23 cellular contexts compared by ENCODE assay signal in genomic region chr12:118571730-118572129, GRCh38.
DNase-seq lines count a peak whose midpoint lies in the region; ATAC-seq and TF ChIP-seq lines count a peak whose summit lies in the region.
"Had no signal": no experiment of that assay in that cellular context is flagged by ENCODE, and none has a peak within 500 bp of the region (broad histone marks: within the 10 kb centered on the region; RNA-seq: fewer than 3 reads in every experiment).

No MANE protein-coding gene starts in this region.

- H3K36me3 ChIP-seq in right atrium auricular region (no peaks in the 10 kb centered on the region), gastroesophageal sphincter (no peaks in the 10 kb centered on the region), sigmoid colon (no peaks in the 10 kb centered on the region)
- H3K36me3 ChIP-seq: BE2C; BLaER1 treated with 17β-estradiol and CSF1 and Interleukin-3, amounts not matched to agents 10 nM and 100 nM had no signal

- 35 to 64% methylated on average over 2 to 5 of the region's 5 CpGs for WGBS in gastroesophageal sphincter (ENCODE audit: low coverage in 1 of 2), 2 donors
- WGBS in sigmoid colon, 2 donors: 83 to 84% methylated on average over 5 of the region's 5 CpGs

- TF ChIP-seq POLR2A in gastroesophageal sphincter (IDR thresholded peaks at IDR 0.05) (no peak), sigmoid colon (IDR thresholded peaks at IDR 0.05) (no peak)

- ATAC-seq in Right ventricle myocardium inferior (peak; percentile 79), gastroesophageal sphincter (peak; percentile 57)
- ATAC-seq: A549, GM12878, GM23338, HCT116 had no signal

- TF ChIP-seq EP300 in gastroesophageal sphincter (IDR thresholded peaks at IDR 0.05) (no peak), sigmoid colon (IDR thresholded peaks at IDR 0.05) (no peak)

- no peak for DNase-seq in Right ventricle myocardium inferior (ENCODE audit: missing footprints)
- DNase-seq in right atrium auricular region (ENCODE audit: low spot score): no peak
- DNase-seq in sigmoid colon: no peak
- no peak for DNase-seq in hippocampal formation (lab: John Stamatoyannopoulos, UW)
- no peak for DNase-seq in stimulated activated CD4-positive, alpha-beta T cell treated with anti-CD3 and anti-CD28 coated beads, Interleukin-2, amount 100 ng/mL, for 48 hours
- DNase-seq: 8988T; ACHN; AML-193; BE2C; CD4-positive, alpha-beta T cell; CD8-positive, alpha-beta memory T cell; DMS 273 treated with DMSO at 0.1 percent for 48 hours; DMS79; EL; GDM1; H9 had no signal

- no peak for TF ChIP-seq CTCF in right atrium auricular region (IDR thresholded peaks at IDR 0.05)
- TF ChIP-seq CTCF in 22Rv1 (IDR thresholded peaks at IDR 0.05): no peak
- TF ChIP-seq CTCF in gastroesophageal sphincter (IDR thresholded peaks at IDR 0.05): no peak
- TF ChIP-seq CTCF in sigmoid colon (IDR thresholded peaks at IDR 0.05): no peak

- no peaks in the 10 kb centered on the region for H3K27me3 ChIP-seq in right atrium auricular region
- no peaks in the 10 kb centered on the region for H3K27me3 ChIP-seq in gastroesophageal sphincter
- H3K27me3 ChIP-seq in sigmoid colon: no peaks in the 10 kb centered on the region
- H3K27me3 ChIP-seq: BE2C; BLaER1 treated with 17β-estradiol and CSF1 and Interleukin-3, amounts not matched to agents 10 nM and 100 nM had no signal

- intact Hi-C loops in Right ventricle myocardium inferior (cut with DNase I): loop anchor here (5.0 kb wide), 1 partner anchor 74 kb away; no protein-coding TSS in a partner anchor
- intact Hi-C loops in sigmoid colon (cut with DNase I): no loop called here

- H3K4me3 ChIP-seq in right atrium auricular region: no peak overlapping the region
- H3K4me3 ChIP-seq in gastroesophageal sphincter: no peak overlapping the region
- no peak overlapping the region for H3K4me3 ChIP-seq in sigmoid colon
- H3K4me3 ChIP-seq: A549; BLaER1 treated with 17β-estradiol and CSF1 and Interleukin-3, amounts not matched to agents 10 nM and 100 nM; GM12878; GM23338 had no signal

- H3K27ac ChIP-seq in right atrium auricular region: no peak overlapping the region
- peak overlapping the region; percentile 97 for H3K27ac ChIP-seq in 22Rv1
- H3K27ac ChIP-seq in gastroesophageal sphincter: peak overlapping the region in 3 of 4 donors; percentile 0 to 55 (median 5)
- peak overlapping the region; percentile 14 to 67 (median 56) for H3K27ac ChIP-seq in sigmoid colon
- H3K27ac ChIP-seq: A549; BLaER1 treated with 17β-estradiol and CSF1 and Interleukin-3, amounts not matched to agents 10 nM and 100 nM had no signal

- H3K4me1 ChIP-seq in right atrium auricular region (no peaks in the 10 kb centered on the region), gastroesophageal sphincter (no peaks in the 10 kb centered on the region), sigmoid colon (peaks cover 0 to 16% (median 14%) of the 10 kb centered on the region in 4 donors)
- H3K4me1 ChIP-seq: A549; BE2C; BLaER1 treated with 17β-estradiol and CSF1 and Interleukin-3, amounts not matched to agents 10 nM and 100 nM had no signal

- no peaks in the 10 kb centered on the region for H3K9me3 ChIP-seq in right atrium auricular region
- peaks cover 0 to 6% (median 0%) of the 10 kb centered on the region in 3 donors for H3K9me3 ChIP-seq in gastroesophageal sphincter
- no peaks in the 10 kb centered on the region for H3K9me3 ChIP-seq in sigmoid colon
- H3K9me3 ChIP-seq: A549, BE2C had no signal

Comparison
In these comparisons a context has a peak if more than half of its experiments do, and no peak if none do; other contexts are left out.
1. H3K27ac ChIP-seq: peak in 22Rv1 (single experiment), gastroesophageal sphincter (3 of 4) and sigmoid colon (4 of 4); none in right atrium auricular region (0 of 2).